27 cellular contexts compared by ENCODE assay signal in the genomic region with DNA sequence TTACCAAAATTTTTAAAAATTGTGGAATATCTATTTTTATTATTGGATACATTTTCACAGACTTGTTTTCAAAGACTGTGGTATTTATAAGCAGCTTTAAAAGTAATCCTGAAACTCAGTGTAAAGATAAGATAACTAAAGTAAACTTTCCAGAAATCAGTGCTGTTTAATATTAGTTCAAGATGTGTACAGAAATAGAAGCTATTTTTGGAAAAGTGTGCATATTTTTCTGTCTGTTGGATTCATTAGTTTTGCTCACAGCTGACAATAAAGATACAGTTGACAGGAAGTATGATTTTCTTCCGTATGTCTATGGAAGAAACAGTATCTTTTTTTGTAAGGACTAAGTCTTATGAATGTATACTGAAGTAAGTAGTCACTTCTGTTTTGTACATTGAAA.
"Had no signal": no experiment of that assay in that cellular context is flagged by ENCODE, and none has a peak within 500 bp of the region (broad histone marks: within the 10 kb centered on the region; RNA-seq: fewer than 3 reads in every experiment).

No MANE protein-coding gene starts in this region.

- DNase-seq: activated CD4-positive, alpha-beta T cell treated with anti-CD3 and anti-CD28 coated beads for 48 hours; activated CD4-positive, alpha-beta T cell treated with anti-CD3 and anti-CD28 coated beads, Interleukin-2, amount 50 U/mL, for 48 hours; activated gamma-delta T cell treated with Interleukin-2 at 50 U/mL for 16 hours; activated naive CD8-positive, alpha-beta T cell treated with anti-CD3 and anti-CD28 coated beads, Interleukin-2, amount 50 U/mL, for 24 hours; activated T-cell treated with anti-CD3 and anti-CD28 coated beads, Interleukin-2, amount 50 U/mL, for 4 hours; cortex of kidney; endodermal cell; gastrocnemius medialis; glutamatergic neuron; hypothalamus; mammary epithelial cell; midbrain; naive thymus-derived CD4-positive, alpha-beta T cell; right cardiac atrium; spleen; stimulated activated CD4-positive, alpha-beta T cell treated with anti-CD3 and anti-CD28 coated beads, Interleukin-2, amount 100 ng/mL, for 48 hours; stimulated activated naive CD4-positive, alpha-beta T cell treated with Interleukin-2 at 50 U/mL for 16 hours; T-helper 1 cell; T-helper 9 cell; WERI-Rb-1 had no signal

- H3K27ac ChIP-seq: esophagus muscularis mucosa, gastrocnemius medialis, parathyroid adenoma, tibial nerve, WERI-Rb-1 had no signal

- H3K9ac ChIP-seq: parathyroid adenoma had no signal

- FAIRE-seq: bronchial epithelial cell, TTC549 had no signal

- H3K79me2 ChIP-seq: parathyroid adenoma had no signal

- H3K27me3 ChIP-seq: esophagus muscularis mucosa, gastrocnemius medialis, spleen, tibial nerve had no signal

- H2AFZ ChIP-seq: parathyroid adenoma had no signal

- H3K4me1 ChIP-seq: parathyroid adenoma, tibial nerve had no signal

- H3K9me3 ChIP-seq: esophagus muscularis mucosa, gastrocnemius medialis, spleen, tibial nerve had no signal

- H3K36me3 ChIP-seq: gastrocnemius medialis had no signal

- H3K4me3 ChIP-seq: esophagus muscularis mucosa, gastrocnemius medialis, spleen, tibial nerve had no signal

- ATAC-seq: activated CD4-positive, CD25-positive, alpha-beta regulatory T cell treated with anti-CD3 and anti-CD28 coated beads, Interleukin-2, amount 50 U/mL, for 24 hours; activated naive CD8-positive, alpha-beta T cell treated with anti-CD3 and anti-CD28 coated beads, Interleukin-2, amount 50 U/mL, for 24 hours; activated T-cell treated with anti-CD3 and anti-CD28 coated beads, Interleukin-2, amount 50 U/mL, for 4 hours; activated T-helper 17 cell treated with anti-CD3 and anti-CD28 coated beads, Interleukin-2, amount 50 U/mL, for 72 hours; gastrocnemius medialis; naive thymus-derived CD4-positive, alpha-beta T cell; right cardiac atrium had no signal
